12 cellular contexts compared by ENCODE assay signal in the genomic region with DNA sequence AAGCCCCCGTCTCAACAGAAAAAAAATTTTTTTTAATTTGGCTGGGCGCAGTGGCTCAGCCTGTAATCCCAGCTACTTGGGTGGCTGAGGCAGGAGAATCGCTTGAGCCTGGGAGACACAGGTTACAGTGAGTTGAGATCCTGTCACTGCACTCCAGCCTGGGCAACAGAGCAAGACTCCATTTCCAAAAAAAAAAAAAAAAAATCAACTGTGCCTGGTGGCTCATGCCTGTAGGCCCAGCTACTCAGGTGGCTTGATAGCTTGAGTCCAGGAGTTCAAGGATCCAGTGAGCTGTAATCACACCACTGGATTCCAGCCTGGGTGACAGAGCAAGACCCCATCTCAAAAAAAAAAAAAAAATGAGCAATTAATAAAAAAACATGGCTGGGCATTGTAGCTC. TPM values are rescaled to one million over a fixed set of nuclear protein-coding genes. Genes with fewer than 3 reads are reported as not detected.
DNase-seq lines count a peak whose midpoint lies in the region; FAIRE-seq and TF ChIP-seq lines count a peak whose summit lies in the region.
"Had no signal": no experiment of that assay in that cellular context is flagged by ENCODE, and none has a peak within 500 bp of the region (broad histone marks: within the 10 kb centered on the region; RNA-seq: fewer than 3 reads in every experiment).

No MANE protein-coding gene starts in this region.

- no peak for TF ChIP-seq POLR2A in H1 (IDR thresholded peaks at IDR 0.05; ENCODE audit: control extremely low read depth in 1 of 2, low read depth in 2 of 2, low read length in 2 of 2)

- POLR2A ChIA-PET in H1 (lab: Charles Lee; ENCODE audit: partially characterized antibody), result interaction anchor here (0.6 to 6.1 kb wide), 6 partner anchors 13 to 205 kb away, joined by 3 to 58 read pairs (median 4); partner anchors contain the start of gene SMIM44

- peaks cover 0 to 30% of the 10 kb centered on the region in 2 experiments; a peak in 2 of 4 replicates for H3K79me2 ChIP-seq in H1 (ENCODE audit: control insufficient read depth in 1 of 2, insufficient read depth in 2 of 2, low read length in 2 of 2)

- H3K36me3 Mint-ChIP-seq in activated naive CD4-positive, alpha-beta T cell treated with anti-CD3 and anti-CD28 coated beads, Interleukin-2, amount 10 ng/mL, durations not matched to agents 7 days and 5 days, result peaks cover 15% of the 10 kb centered on the region

- H2BK12ac ChIP-seq in H1 (ENCODE audit: low read depth, low read length), result no peak overlapping the region

- peaks cover 1 to 4% of the 10 kb centered on the region in 2 experiments for H4K20me1 ChIP-seq in H1 (replicated peaks in 1 of 2; ENCODE audit: control insufficient read depth in 1 of 2, insufficient read depth in 2 of 2, low read length in 2 of 2)

- no peaks in the 10 kb centered on the region for H3K9me3 Mint-ChIP-seq in activated naive CD4-positive, alpha-beta T cell treated with anti-CD3 and anti-CD28 coated beads, Interleukin-2, amount 10 ng/mL, durations not matched to agents 7 days and 5 days
- H3K9me3 Mint-ChIP-seq: CD4-positive, CD25-positive, alpha-beta regulatory T cell had no signal

- no peaks in the 10 kb centered on the region for H3K9me3 ChIP-seq in H1 (ENCODE audit: insufficient read depth in 2 of 2, low read depth in 1 of 2, low read length in 1 of 2)
- H3K9me3 ChIP-seq: BLaER1 had no signal

- H3K56ac ChIP-seq in H1 (replicated peaks; ENCODE audit: insufficient read length, low read depth, low read length), result no peak overlapping the region

- no peak for TF ChIP-seq CTCF in H1 (IDR thresholded peaks at IDR 0.05; ENCODE audit: control extremely low read depth in 1 of 3, insufficient read depth in 1 of 3, low read depth in 1 of 3, low read length in 3 of 3)

- no peak overlapping the region for H3K18ac ChIP-seq in H1 (ENCODE audit: extremely low read depth, low read length)

- H3K36me3 ChIP-seq in H1 (ENCODE audit: control insufficient read depth in 2 of 4, insufficient read depth in 4 of 4, low read length in 3 of 4), result peaks cover 0 to under 1% (median under 1%) of the 10 kb centered on the region in 4 experiments; a peak in 3 of 8 replicates

- no peak overlapping the region for H3K27ac ChIP-seq in H1 (ENCODE audit: low read depth, low read length)
- H3K27ac ChIP-seq: BLaER1 had no signal

- no peaks in the 10 kb centered on the region; a peak in 3 of 7 replicates for H3K4me1 ChIP-seq in H1 (replicated peaks in 1 of 4; ENCODE audit: control insufficient read depth in 3 of 4, insufficient read depth in 4 of 4, low read length in 3 of 4)

- peaks cover 39% of the 10 kb centered on the region for H3K4me1 Mint-ChIP-seq in activated naive CD4-positive, alpha-beta T cell treated with anti-CD3 and anti-CD28 coated beads, Interleukin-2, amount 10 ng/mL, durations not matched to agents 7 days and 5 days

- peak overlapping the region; percentile 2; the same call in 1 of the 2 replicates for H4K8ac ChIP-seq in H1 (ENCODE audit: extremely low read depth, insufficient read depth, low read length)

- 0 out of 2 replicates have a peak overlapping the region, but pooled peaks have one; percentile 24 for H2AK5ac ChIP-seq in H1 (ENCODE audit: low read depth, low read length)

- no peak for TF ChIP-seq EP300 in H1 (IDR thresholded peaks at IDR 0.05; ENCODE audit: borderline replicate concordance in 1 of 2, low read depth in 2 of 2, low read length in 2 of 2)

- no peak overlapping the region for H4K91ac ChIP-seq in H1 (replicated peaks; ENCODE audit: insufficient read length, low read length)

- CTCF ChIA-PET in activated naive CD4-positive, alpha-beta T cell treated with anti-CD3 and anti-CD28 coated beads, Interleukin-2, amount 10 ng/mL, durations not matched to agents 7 days and 5 days (lab: Charles Lee), result interaction anchor here (1.6 kb wide), 1 partner anchor 32 kb away, joined by 4 read pairs; no protein-coding TSS in a partner anchor
- CTCF ChIA-PET in H1 (lab: Charles Lee; ENCODE audit: partially characterized antibody), result interaction anchor here (0.6 to 2.2 kb wide), 9 partner anchors 15 to 226 kb away, joined by 3 to 8 read pairs (median 4); no protein-coding TSS in a partner anchor

- H3K14ac ChIP-seq in H1 (ENCODE audit: insufficient read length), result no peak overlapping the region

- no peak overlapping the region for H3K9ac ChIP-seq in H1 (replicated peaks in 1 of 4; ENCODE audit: extremely low read depth in 1 of 4, low read depth in 3 of 4, low read length in 3 of 4)
- H3K9ac ChIP-seq: BLaER1 had no signal

- no peak overlapping the region for H3K4me3 ChIP-seq in H1 (ENCODE audit: extremely low read depth in 1 of 4, insufficient read depth in 2 of 4, low read depth in 3 of 4, low read length in 4 of 4)
- H3K4me3 ChIP-seq: BLaER1 had no signal

- H3K27me3 ChIP-seq in H1 (replicated peaks in 1 of 4; ENCODE audit: control insufficient read depth in 3 of 4, extremely low read depth in 1 of 4, insufficient read depth in 3 of 4, low read length in 3 of 4), result no peaks in the 10 kb centered on the region
- H3K27me3 ChIP-seq: BLaER1 had no signal

- 84% methylated on average over 3 of the region's 3 CpGs; no CpG with 5 or more reads in 1 of the 2 experiments for WGBS in H1 (ENCODE audit: extremely low coverage in 1 of 2, insufficient coverage in 1 of 2, insufficient read length in 1 of 2, insufficient replicate concordance in 2 of 2, low coverage in 1 of 2, low lambda C conversion rate in 2 of 2, missing lambda C conversion rate in 1 of 2), 2 experiments

- no peak overlapping the region for H2BK20ac ChIP-seq in H1 (ENCODE audit: low read length)

- H3K23me2 ChIP-seq in H1 (ENCODE audit: low read depth, low read length), result peaks cover 15% of the 10 kb centered on the region

- no peak overlapping the region for H2BK5ac ChIP-seq in H1 (ENCODE audit: low read depth, low read length)

- H3K4me2 ChIP-seq in H1 (ENCODE audit: insufficient read depth in 1 of 2, low read depth in 2 of 2, low read length in 2 of 2), result no peak overlapping the region

- peak overlapping the region; percentile 19 for H3K27ac Mint-ChIP-seq in activated naive CD4-positive, alpha-beta T cell treated with anti-CD3 and anti-CD28 coated beads, Interleukin-2, amount 10 ng/mL, durations not matched to agents 7 days and 5 days

- no peak for TF ChIP-seq RAD21 in H1 (IDR thresholded peaks at IDR 0.05 in 1 of 2, conservative IDR thresholded peaks at IDR 0.05 in 1 of 2; ENCODE audit: low read depth in 2 of 2, low read length in 2 of 2)

- FAIRE-seq in H1 (lab: Jason Lieb, UNC), result no peak
- FAIRE-seq: HTR-8/SVneo had no signal

- no peak overlapping the region for H3K4ac ChIP-seq in H1 (replicated peaks; ENCODE audit: insufficient read length, low read depth, low read length)

- no peak overlapping the region for H2BK120ac ChIP-seq in H1 (replicated peaks; ENCODE audit: low read depth, low read length)

- H3K79me1 ChIP-seq in H1 (ENCODE audit: low read depth, low read length), result peaks cover 6% of the 10 kb centered on the region

- no peaks in the 10 kb centered on the region for H3K27me3 Mint-ChIP-seq in activated naive CD4-positive, alpha-beta T cell treated with anti-CD3 and anti-CD28 coated beads, Interleukin-2, amount 10 ng/mL, durations not matched to agents 7 days and 5 days

- H2BK15ac ChIP-seq in H1 (ENCODE audit: low read length), result no peak overlapping the region

- no peak for DNase-seq in activated naive CD4-positive, alpha-beta T cell treated with anti-CD3 and anti-CD28 coated beads, Interleukin-2, amount 10 ng/mL, durations not matched to agents 7 days and 5 days
- no peak for DNase-seq in activated naive CD4-positive, alpha-beta T cell (lab: John Stamatoyannopoulos, UW)
- DNase-seq in H1 (ENCODE audit: low read depth in 1 of 2, low spot score in 2 of 2), result no peak
- DNase-seq in NCI-H1417 treated with DMSO at 0.1 percent for 48 hours (lab: John Stamatoyannopoulos, UW), result no peak
- DNase-seq: 8988T; AML-193; CD4-positive, CD25-positive, alpha-beta regulatory T cell; DMS53; HCEC 1CT had no signal

- H2AFZ ChIP-seq in H1 (ENCODE audit: low read length), result no peak overlapping the region

- no peak overlapping the region for H3K23ac ChIP-seq in H1 (ENCODE audit: insufficient read length)

- no peak overlapping the region for H3K4me3 Mint-ChIP-seq in activated naive CD4-positive, alpha-beta T cell treated with anti-CD3 and anti-CD28 coated beads, Interleukin-2, amount 10 ng/mL, durations not matched to agents 7 days and 5 days

- H4K5ac ChIP-seq in H1 (ENCODE audit: insufficient read length, low read depth, low read length), result no peak overlapping the region

RNA-seq across cellular contexts. Expression of gene DOHH, which starts 1.3 kb away (rescaled TPM):
- total RNA-seq in H1 (2021; fragmentation: NEBNext Ultra II Directional; extraction: Animal tissue kit (Norgen Biotek cat#: 25700)), result 17.7 and 19.1 TPM in 2 replicates
- 7.3 and 12.7 TPM in 2 replicates for polyA plus RNA-seq in H1 (2011; rRNA removed)
- polyA plus RNA-seq in H1 (2011; cell fraction: cytosol; rRNA removed), result 15.9 TPM
- polyA plus RNA-seq in H1 (2011; cell fraction: nucleus; rRNA removed), result 11.2 TPM
- 10.4 to 19.5 TPM (median 17.7 TPM) in 4 replicates for polyA plus RNA-seq in H1 (2012, experiment 1 of 2)
- polyA plus RNA-seq in H1 (2012, experiment 2 of 2), result 10.3 TPM
- 5.3 TPM for polyA plus RNA-seq in H1 (2013, experiment 1 of 2)
- polyA plus RNA-seq in H1 (2013, experiment 2 of 2), result 5.6 TPM
- polyA minus RNA-seq in H1 (2011; rRNA and poly(A)+ RNA removed), result 2.0 and 2.4 TPM in 2 replicates
- polyA minus RNA-seq in H1 (2011; cell fraction: cytosol; rRNA and poly(A)+ RNA removed), result 8.9 TPM
- 8.9 TPM for polyA minus RNA-seq in H1 (2011; cell fraction: nucleus; rRNA and poly(A)+ RNA removed)

RNA-seq across cellular contexts. Expression of gene FZR1, which starts 4.3 kb away (rescaled TPM):
- total RNA-seq in H1 (2021; fragmentation: NEBNext Ultra II Directional; extraction: Animal tissue kit (Norgen Biotek cat#: 25700)), result 35.5 and 36.9 TPM in 2 replicates
- 21.6 and 35.0 TPM in 2 replicates for polyA plus RNA-seq in H1 (2011; rRNA removed)
- 24.1 TPM for polyA plus RNA-seq in H1 (2011; cell fraction: cytosol; rRNA removed)
- polyA plus RNA-seq in H1 (2011; cell fraction: nucleus; rRNA removed), result 109 TPM
- polyA plus RNA-seq in H1 (2012, experiment 1 of 2), result 26.5 to 36.4 TPM (median 30.8 TPM) in 4 replicates
- polyA plus RNA-seq in H1 (2012, experiment 2 of 2), result 19.9 TPM
- polyA plus RNA-seq in H1 (2013, experiment 1 of 2), result 21.4 TPM
- 20.2 TPM for polyA plus RNA-seq in H1 (2013, experiment 2 of 2)
- polyA minus RNA-seq in H1 (2011; rRNA and poly(A)+ RNA removed), result 20.4 and 21.5 TPM in 2 replicates
- polyA minus RNA-seq in H1 (2011; cell fraction: cytosol; rRNA and poly(A)+ RNA removed), result 32.5 TPM
- 35.9 TPM for polyA minus RNA-seq in H1 (2011; cell fraction: nucleus; rRNA and poly(A)+ RNA removed)

RNA-seq across cellular contexts. Expression of gene SMIM44, which starts 18.5 kb away (rescaled TPM):
- not detected in 2 replicates for total RNA-seq in H1 (2021; fragmentation: NEBNext Ultra II Directional; extraction: Animal tissue kit (Norgen Biotek cat#: 25700))
- not detected in 2 replicates for polyA plus RNA-seq in H1 (2011; rRNA removed)
- not detected for polyA plus RNA-seq in H1 (2011; cell fraction: cytosol; rRNA removed)
- polyA plus RNA-seq in H1 (2011; cell fraction: nucleus; rRNA removed), result not detected
- polyA plus RNA-seq in H1 (2012, experiment 1 of 2), result not detected in 4 replicates
- polyA plus RNA-seq in H1 (2012, experiment 2 of 2), result not detected
- not detected for polyA plus RNA-seq in H1 (2013, experiment 1 of 2)
- not detected for polyA plus RNA-seq in H1 (2013, experiment 2 of 2)
- not detected in 2 replicates for polyA minus RNA-seq in H1 (2011; rRNA and poly(A)+ RNA removed)
- not detected for polyA minus RNA-seq in H1 (2011; cell fraction: cytosol; rRNA and poly(A)+ RNA removed)
- not detected for polyA minus RNA-seq in H1 (2011; cell fraction: nucleus; rRNA and poly(A)+ RNA removed)
- total RNA-seq: CD4-positive, CD25-positive, alpha-beta regulatory T cell; H4 had no signal
- polyA plus RNA-seq: CD4-positive, CD25-positive, alpha-beta regulatory T cell had no signal

RNA-seq across cellular contexts. Expression of gene SMIM24, which starts 21.5 kb away (rescaled TPM):
- total RNA-seq in H1 (2021; fragmentation: NEBNext Ultra II Directional; extraction: Animal tissue kit (Norgen Biotek cat#: 25700)), result 3.3 and 3.8 TPM in 2 replicates
- 4.5 and 7.4 TPM in 2 replicates for polyA plus RNA-seq in H1 (2011; rRNA removed)
- 8.6 TPM for polyA plus RNA-seq in H1 (2011; cell fraction: cytosol; rRNA removed)
- polyA plus RNA-seq in H1 (2011; cell fraction: nucleus; rRNA removed), result 5.1 TPM
- 5.1 to 7.6 TPM (median 7.3 TPM) in 4 replicates for polyA plus RNA-seq in H1 (2012, experiment 1 of 2)
- polyA plus RNA-seq in H1 (2012, experiment 2 of 2), result 9.2 TPM
- polyA plus RNA-seq in H1 (2013, experiment 1 of 2), result 9.3 TPM
- polyA plus RNA-seq in H1 (2013, experiment 2 of 2), result 8.5 TPM
- polyA minus RNA-seq in H1 (2011; rRNA and poly(A)+ RNA removed), result 1.1 and 3.4 TPM in 2 replicates
- not detected for polyA minus RNA-seq in H1 (2011; cell fraction: cytosol; rRNA and poly(A)+ RNA removed)
- 2.8 TPM for polyA minus RNA-seq in H1 (2011; cell fraction: nucleus; rRNA and poly(A)+ RNA removed)
- total RNA-seq: H4 had no signal
- polyA plus RNA-seq: CD4-positive, CD25-positive, alpha-beta regulatory T cell had no signal

RNA-seq across cellular contexts. Expression of gene TEKTIP1, which starts 37.2 kb away (rescaled TPM):
- total RNA-seq in H1 (2021; fragmentation: NEBNext Ultra II Directional; extraction: Animal tissue kit (Norgen Biotek cat#: 25700)), result 1.0 and 1.1 TPM in 2 replicates
- 0.49 TPM in 1 of 2 replicates, not detected in the other for polyA plus RNA-seq in H1 (2011; rRNA removed)
- 0.34 TPM for polyA plus RNA-seq in H1 (2011; cell fraction: cytosol; rRNA removed)
- 6.0 TPM for polyA plus RNA-seq in H1 (2011; cell fraction: nucleus; rRNA removed)
- 0.94 to 2.2 TPM (median 1.6 TPM) in 3 of 4 replicates, not detected in the other for polyA plus RNA-seq in H1 (2012, experiment 1 of 2)
- polyA plus RNA-seq in H1 (2012, experiment 2 of 2), result 1.3 TPM
- polyA plus RNA-seq in H1 (2013, experiment 1 of 2), result 0.45 TPM
- 0.17 TPM for polyA plus RNA-seq in H1 (2013, experiment 2 of 2)
- 0.32 TPM in 1 of 2 replicates, not detected in the other for polyA minus RNA-seq in H1 (2011; rRNA and poly(A)+ RNA removed)
- not detected for polyA minus RNA-seq in H1 (2011; cell fraction: cytosol; rRNA and poly(A)+ RNA removed)
- not detected for polyA minus RNA-seq in H1 (2011; cell fraction: nucleus; rRNA and poly(A)+ RNA removed)
- total RNA-seq: H4 had no signal
